In the genomic region with DNA sequence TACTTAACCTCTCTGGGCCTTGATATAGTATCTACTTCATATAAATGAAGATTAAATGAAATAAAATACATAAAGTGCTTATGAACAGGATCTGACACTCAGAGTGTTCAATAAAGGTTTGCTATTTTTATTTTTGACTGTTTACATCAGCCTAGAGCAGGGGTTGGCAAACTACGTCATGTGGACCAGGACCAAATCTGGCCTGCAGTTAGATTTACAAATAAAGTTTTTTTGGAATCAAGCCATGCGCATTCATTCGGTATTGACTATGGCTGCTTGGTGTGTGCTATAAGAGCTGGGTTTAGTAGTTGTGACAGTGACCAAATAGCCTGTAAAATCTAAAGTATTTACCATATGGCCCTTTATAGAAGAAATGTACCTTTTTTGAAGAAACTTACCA, we compare ENCODE assay signal across 33 cellular contexts.
"Had no signal": no experiment of that assay in that cellular context is flagged by ENCODE, and none has a peak within 500 bp of the region (broad histone marks: within the 10 kb centered on the region; RNA-seq: fewer than 3 reads in every experiment).

No MANE protein-coding gene starts in this region.

- H3K4me1 Mint-ChIP-seq: activated B cell treated with CpG ODN at 0.5 μM for 24 hours; activated naive CD4-positive, alpha-beta T cell treated with anti-CD3 and anti-CD28 coated beads, Interleukin-2, amount 10 ng/mL, durations not matched to agents 7 days and 5 days; activated naive CD8-positive, alpha-beta T cell treated with anti-CD3 and anti-CD28 coated beads, Interleukin-2, amount 50 U/mL, for 24 hours had no signal

- H3K27me3 Mint-ChIP-seq: activated B cell treated with CpG ODN at 0.5 μM for 24 hours; activated CD4-positive, alpha-beta memory T cell treated with anti-CD3 and anti-CD28 coated beads for 36 hours; activated naive CD4-positive, alpha-beta T cell treated with anti-CD3 and anti-CD28 coated beads, Interleukin-2, amount 10 ng/mL, durations not matched to agents 7 days and 5 days; activated naive CD8-positive, alpha-beta T cell; activated naive CD8-positive, alpha-beta T cell treated with anti-CD3 and anti-CD28 coated beads, Interleukin-2, amount 50 U/mL, for 24 hours; T-cell had no signal

- DNase-seq: activated B cell treated with CpG ODN at 0.5 μM for 24 hours; activated CD4-positive, alpha-beta memory T cell treated with anti-CD3 and anti-CD28 coated beads for 36 hours; activated CD4-positive, alpha-beta T cell treated with anti-CD3 and anti-CD28 coated beads for 4 hours; activated CD4-positive, alpha-beta T cell treated with anti-CD3 and anti-CD28 coated beads, Interleukin-2, amount 50 U/mL, for 1 hour; activated CD4-positive, CD25-positive, alpha-beta regulatory T cell treated with anti-CD3 and anti-CD28 coated beads, Interleukin-2, amount 50 U/mL, for 72 hours; activated CD8-positive, alpha-beta memory T cell treated with anti-CD3 and anti-CD28 coated beads, Interleukin-2, amount 50 U/mL, for 4 hours; activated effector memory CD4-positive, alpha-beta T cell treated with Interleukin-2 at 50 U/mL for 16 hours; activated naive CD4-positive, alpha-beta T cell treated with anti-CD3 and anti-CD28 coated beads, Interleukin-2, amount 10 ng/mL, durations not matched to agents 7 days and 5 days; activated naive CD8-positive, alpha-beta T cell treated with anti-CD3 and anti-CD28 coated beads, Interleukin-2, amount 50 U/mL, for 24 hours; activated T-cell treated with anti-CD3 and anti-CD28 coated beads for 4 hours; activated T-cell treated with anti-CD3 and anti-CD28 coated beads, Interleukin-2, amount 50 U/mL, for 4 hours; NCI-H1092 treated with DMSO at 0.1 percent for 48 hours; NCI-H1417; NCI-H146; NCI-H187 treated with DMSO at 0.1 percent for 48 hours; NCI-H2081; NCI-H2171 treated with DMSO at 0.1 percent for 48 hours; NCI-H2227 treated with DMSO at 0.1 percent for 48 hours; NCI-H510A; NCI-H526; NCI-H748 treated with DMSO at 0.1 percent for 48 hours; NK-92 treated with Interleukin-12 subunit alpha and Interleukin-12 subunit beta, amount 100 ng/mL, for 24 hours; PC-3; Peyer's patch; RPMI8226; SIG-M5; T-cell; T-helper 2 cell; T-helper 9 cell had no signal

- H3K9me3 Mint-ChIP-seq: activated B cell treated with CpG ODN at 0.5 μM for 24 hours; activated naive CD4-positive, alpha-beta T cell treated with anti-CD3 and anti-CD28 coated beads, Interleukin-2, amount 10 ng/mL, durations not matched to agents 7 days and 5 days; activated naive CD8-positive, alpha-beta T cell treated with anti-CD3 and anti-CD28 coated beads, Interleukin-2, amount 50 U/mL, for 24 hours; activated T-cell treated with anti-CD3 and anti-CD28 coated beads, Interleukin-2, amount 50 U/mL, for 4 hours; T-cell had no signal

- H3K9me3 ChIP-seq: Peyer's patch had no signal

- ATAC-seq: activated naive CD8-positive, alpha-beta T cell treated with anti-CD3 and anti-CD28 coated beads, Interleukin-2, amount 50 U/mL, for 24 hours; activated T-cell treated with anti-CD3 and anti-CD28 coated beads, Interleukin-2, amount 50 U/mL, for 4 hours; PC-3; SK-N-SH treated with all-trans-retinoic acid at 6 μM for 48 hours; T-cell had no signal

- H3K4me3 Mint-ChIP-seq: activated B cell treated with CpG ODN at 0.5 μM for 24 hours; activated CD4-positive, alpha-beta memory T cell treated with anti-CD3 and anti-CD28 coated beads for 36 hours; activated naive CD4-positive, alpha-beta T cell treated with anti-CD3 and anti-CD28 coated beads, Interleukin-2, amount 10 ng/mL, durations not matched to agents 7 days and 5 days; activated naive CD8-positive, alpha-beta T cell; activated naive CD8-positive, alpha-beta T cell treated with anti-CD3 and anti-CD28 coated beads, Interleukin-2, amount 50 U/mL, for 24 hours; activated T-cell treated with anti-CD3 and anti-CD28 coated beads, Interleukin-2, amount 50 U/mL, for 4 hours; T-cell had no signal

- H3K27me3 ChIP-seq: cardiac muscle cell, Peyer's patch had no signal

- H3K4me3 ChIP-seq: cardiac muscle cell, Peyer's patch had no signal

- H3K4me1 ChIP-seq: Peyer's patch had no signal

- H3K27ac ChIP-seq: cardiac muscle cell, Peyer's patch, VCaP had no signal

- H3K27ac Mint-ChIP-seq: activated B cell treated with CpG ODN at 0.5 μM for 24 hours; activated CD4-positive, alpha-beta memory T cell treated with anti-CD3 and anti-CD28 coated beads for 36 hours; activated naive CD4-positive, alpha-beta T cell treated with anti-CD3 and anti-CD28 coated beads, Interleukin-2, amount 10 ng/mL, durations not matched to agents 7 days and 5 days; activated naive CD8-positive, alpha-beta T cell; activated naive CD8-positive, alpha-beta T cell treated with anti-CD3 and anti-CD28 coated beads, Interleukin-2, amount 50 U/mL, for 24 hours; T-cell had no signal

- H3K36me3 ChIP-seq: cardiac muscle cell, Peyer's patch had no signal
